8 cellular contexts compared by ENCODE assay signal in the genomic region with DNA sequence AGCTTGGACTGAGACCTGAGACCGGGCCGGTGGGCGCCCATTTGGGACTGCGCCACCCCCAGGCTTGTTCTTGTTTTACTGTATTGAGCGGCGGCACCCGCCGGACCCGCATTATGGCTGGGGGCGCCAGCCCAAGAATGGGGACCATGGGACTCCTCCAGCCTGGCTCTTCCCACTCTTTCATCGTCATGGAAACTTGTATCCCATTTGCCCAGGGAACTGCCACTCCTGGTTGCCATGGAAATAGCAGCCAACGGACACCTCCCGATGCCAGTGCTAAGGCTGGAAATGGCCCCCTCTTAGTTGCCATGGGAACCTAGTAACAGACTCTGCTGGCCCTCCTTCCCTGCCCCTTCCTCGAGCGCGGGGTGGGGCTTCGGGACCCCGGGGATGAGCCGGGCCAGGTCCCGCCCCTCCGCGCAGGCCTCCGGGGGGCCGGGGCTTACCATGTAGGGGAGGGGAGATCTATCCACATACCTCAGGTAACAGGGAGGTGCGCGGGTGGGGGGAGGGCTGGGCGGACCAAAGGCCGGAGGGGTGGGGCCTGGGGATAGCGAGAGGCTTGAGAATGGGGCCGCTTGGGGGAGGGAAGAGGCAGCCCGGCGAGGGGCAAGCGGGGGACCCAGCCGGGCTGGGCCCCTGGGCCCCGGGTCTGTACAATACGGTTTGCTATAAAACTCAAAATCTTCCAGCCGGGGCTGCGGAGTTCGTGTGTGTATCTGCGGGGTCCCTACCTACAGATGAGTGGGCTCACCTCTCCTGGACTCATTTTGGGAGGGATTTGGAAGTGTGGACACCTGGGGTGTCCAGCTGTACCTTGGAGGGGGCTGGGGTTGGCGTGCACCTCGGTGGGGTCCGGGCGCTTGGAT. TPM values are rescaled to one million over a fixed set of nuclear protein-coding genes. Genes with fewer than 3 reads are reported as not detected.
A peak's percentile ranks its signal among the peaks of the same experiment; 100 is the strongest.
DNase-seq lines count a peak whose midpoint lies in the region; ATAC-seq, FAIRE-seq and TF ChIP-seq lines count a peak whose summit lies in the region.

No MANE protein-coding gene starts in this region.

- intact Hi-C loops in PC-9 (cut with micrococcal nuclease; ENCODE audit: unreplicated experiment) = no loop called here

- peak overlapping the region; percentile 85 for H3K9ac ChIP-seq in skeletal muscle satellite cell (ENCODE audit: low read depth, low read length)

- CTCF ChIA-PET in PC-9 (lab: Charles Lee) = interaction anchor here (0.6 kb wide), 1 partner anchor 191 kb away, joined by 3 read pairs; no protein-coding TSS in a partner anchor

- no peak overlapping the region for H3K27ac ChIP-seq in PC-9

- H3K27me3 ChIP-seq in PC-9 (ENCODE audit: insufficient read depth, low read depth) (no peaks in the 10 kb centered on the region), skeletal muscle satellite cell (ENCODE audit: control insufficient read depth, insufficient read depth, low read length) (no peaks in the 10 kb centered on the region)

- BruUV-seq in PC-9 (replicated peaks; lab: Mats Ljungman, UMichigan) = no TSS peak

- H3K4me1 ChIP-seq in PC-9 (replicated peaks; ENCODE audit: insufficient read depth) (peaks cover 15% of the 10 kb centered on the region), skeletal muscle satellite cell (ENCODE audit: control insufficient read depth, insufficient read depth, low read length) (peaks cover 19% of the 10 kb centered on the region)

- no peak for FAIRE-seq in GM12892 (lab: Jason Lieb, UNC)

- peak; percentile 10 for ATAC-seq in HG02943 (IDR thresholded peaks at IDR 0.05; ENCODE audit: low read depth, unreplicated experiment)

- DNase-seq in NCI-H2029 (lab: John Stamatoyannopoulos, UW) (peak; percentile 30), NCI-H2029 treated with DMSO at 0.1 percent for 48 hours (lab: John Stamatoyannopoulos, UW) (no peak), PC-9 (peak; percentile 90 to 92), choroid plexus epithelial cell (ENCODE audit: low read depth) (peak; percentile 99), islet precursor cell (peak; percentile 99), GM12892 (ENCODE audit: insufficient read length) (no peak)

- peak overlapping the region; percentile 57; the same call in 1 of the 2 replicates for H2AFZ ChIP-seq in PC-9

- H3K36me3 ChIP-seq in PC-9 (ENCODE audit: low read depth) (peaks cover 8% of the 10 kb centered on the region; the same call in 1 of the 2 replicates), skeletal muscle satellite cell (ENCODE audit: insufficient read depth, low read length) (peaks cover 13% of the 10 kb centered on the region)

- H3K9me2 ChIP-seq in PC-9 (ENCODE audit: insufficient read depth) = no peaks in the 10 kb centered on the region

- no peak for TF ChIP-seq POLR2A in GM12892 (IDR thresholded peaks at IDR 0.05; ENCODE audit: low read depth, low read length)

- POLR2A ChIA-PET in PC-9 (lab: Charles Lee; ENCODE audit: unreplicated experiment) = no interaction called here

- H3K4me2 ChIP-seq in PC-9 = peak overlapping the region; percentile 91
- H3K4me2 ChIP-seq in skeletal muscle satellite cell (ENCODE audit: low read length) = peak overlapping the region; percentile 98

- peaks cover 47% of the 10 kb centered on the region; the same call in 1 of the 2 replicates for H3F3A ChIP-seq in PC-9 (ENCODE audit: insufficient read depth, low read depth)

- TF ChIP-seq CTCF in PC-9 (conservative IDR thresholded peaks at IDR 0.05) (no peak), choroid plexus epithelial cell (conservative IDR thresholded peaks at IDR 0.05; ENCODE audit: low read depth, low read length) (no peak)

- peak overlapping the region; percentile 90 for H3K4me3 ChIP-seq in PC-9
- peak overlapping the region; percentile 77 for H3K4me3 ChIP-seq in choroid plexus epithelial cell (ENCODE audit: low read depth, low read length)
- peak overlapping the region; percentile 76 for H3K4me3 ChIP-seq in skeletal muscle satellite cell (ENCODE audit: low read length)

- H3K79me2 ChIP-seq in PC-9 (ENCODE audit: low read depth) = no peaks in the 10 kb centered on the region

- no peaks in the 10 kb centered on the region for H3K9me3 ChIP-seq in PC-9 (ENCODE audit: insufficient read depth, low read depth)
- no peaks in the 10 kb centered on the region for H3K9me3 ChIP-seq in skeletal muscle satellite cell (replicated peaks; ENCODE audit: low read length)

- peaks cover 14% of the 10 kb centered on the region for H4K20me1 ChIP-seq in PC-9 (ENCODE audit: insufficient read depth)

RNA-seq across cellular contexts. Expression of gene ORAI3, which starts 0.5 kb away (rescaled TPM):
- total RNA-seq in PC-9 (2021) = 40.7 and 43.5 TPM in 2 replicates
- 21.4 and 28.1 TPM in 2 replicates for total RNA-seq in skeletal muscle satellite cell (2012; rRNA removed)
- polyA plus RNA-seq in GM12892 (2012; ENCODE audit: missing spikeins) = 13.5 TPM

RNA-seq across cellular contexts. Expression of gene SETD1A, which starts 9.2 kb away (rescaled TPM):
- 29.6 and 33.2 TPM in 2 replicates for total RNA-seq in PC-9 (2021)
- 2.0 and 3.1 TPM in 2 replicates for total RNA-seq in skeletal muscle satellite cell (2012; rRNA removed)
- polyA plus RNA-seq in GM12892 (2012; ENCODE audit: missing spikeins) = 4.7 TPM

RNA-seq across cellular contexts. Expression of gene FBXL19, which starts 24.9 kb away (rescaled TPM):
- 70.8 and 72.7 TPM in 2 replicates for total RNA-seq in PC-9 (2021)
- 21.8 and 23.6 TPM in 2 replicates for total RNA-seq in skeletal muscle satellite cell (2012; rRNA removed)
- polyA plus RNA-seq in GM12892 (2012; ENCODE audit: missing spikeins) = 3.3 TPM

RNA-seq across cellular contexts. Expression of gene HSD3B7, which starts 36.7 kb away (rescaled TPM):
- 34.8 and 44.2 TPM in 2 replicates for total RNA-seq in PC-9 (2021)
- 67.4 and 120 TPM in 2 replicates for total RNA-seq in skeletal muscle satellite cell (2012; rRNA removed)
- 0.74 TPM for polyA plus RNA-seq in GM12892 (2012; ENCODE audit: missing spikeins)

RNA-seq across cellular contexts. Expression of gene CTF1, which starts 51.9 kb away (rescaled TPM):
- 11.6 and 17.0 TPM in 2 replicates for total RNA-seq in PC-9 (2021)
- 0.87 and 1.3 TPM in 2 replicates for total RNA-seq in skeletal muscle satellite cell (2012; rRNA removed)
- not detected for polyA plus RNA-seq in GM12892 (2012; ENCODE audit: missing spikeins)

Comparison
In these comparisons a context has a peak if more than half of its experiments do, and no peak if none do; other contexts are left out.
1. DNase-seq: peak in NCI-H2029 (single experiment), PC-9 (2 of 2), choroid plexus epithelial cell (single experiment) and islet precursor cell (single experiment); none in NCI-H2029 treated with DMSO at 0.1 percent for 48 hours (single experiment) and GM12892 (single experiment).
2. Peak in every context shown above with its lines, with median percentiles within 50 percentile points of each other: H3K4me3 ChIP-seq.